Comparison of ENCODE assay signal across 19 cellular contexts in the genomic region with DNA sequence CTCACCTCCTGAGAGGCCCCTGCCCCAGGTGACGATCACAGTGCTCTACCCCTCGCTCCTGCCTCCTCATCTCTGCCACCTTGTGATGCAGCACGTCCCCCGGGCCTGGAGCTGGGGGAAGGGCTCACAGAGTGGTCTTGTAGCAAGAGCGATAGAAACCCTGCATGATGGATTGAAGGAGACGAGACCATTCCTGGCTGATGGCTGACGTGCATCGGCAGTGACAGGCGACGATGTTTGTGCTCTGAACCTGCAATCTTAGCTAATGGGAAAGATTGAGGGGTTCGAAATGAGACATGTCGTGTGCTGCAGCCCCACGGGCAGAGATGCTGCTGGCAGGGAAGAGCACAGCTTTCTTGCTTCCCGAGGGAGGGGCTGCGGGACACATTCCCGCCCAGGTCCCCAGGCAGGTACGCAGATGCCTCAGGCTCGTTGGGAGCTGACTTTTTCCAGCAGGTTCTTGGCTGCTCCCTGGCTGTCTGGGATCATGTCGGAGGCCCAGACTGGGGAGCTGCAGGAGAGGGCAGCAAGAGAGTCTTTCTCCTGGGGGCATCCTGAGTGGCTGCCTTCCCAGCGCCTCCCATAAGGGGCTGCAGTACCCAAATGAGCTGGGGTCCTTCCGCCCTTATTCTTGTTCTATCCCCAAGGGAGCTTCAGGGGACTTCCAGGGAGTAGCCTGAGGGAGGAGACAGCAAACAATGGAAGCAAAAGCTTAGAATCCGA. TPM values are rescaled to one million over a fixed set of nuclear protein-coding genes. Genes with fewer than 3 reads are reported as not detected.
A peak's percentile ranks its signal among the peaks of the same experiment; 100 is the strongest.
DNase-seq lines count a peak whose midpoint lies in the region; ATAC-seq and TF ChIP-seq lines count a peak whose summit lies in the region.
"Had no signal": no experiment of that assay in that cellular context is flagged by ENCODE, and none has a peak within 500 bp of the region (broad histone marks: within the 10 kb centered on the region; RNA-seq: fewer than 3 reads in every experiment).

No MANE protein-coding gene starts in this region.

- peak; percentile 53 for DNase-seq in WTC11 (ENCODE audit: low spot score)
- peak; percentile 74 for DNase-seq in retina
- DNase-seq in activated gamma-delta T cell treated with Interleukin-2 at 50 U/mL for 16 hours, result no peak
- DNase-seq: COR-L47, IMR-90, Karpas-422, MG63, NCI-H1092 treated with DMSO at 0.1 percent for 48 hours, NCI-H2171, NCI-H446, NCI-H774, PC-9, SW 1271 had no signal

- peaks cover 7% of the 10 kb centered on the region for H3K9me3 Mint-ChIP-seq in WTC11

- CTCF ChIA-PET in WTC11 (lab: Charles Lee), result interaction anchor here (0.7 to 3.0 kb wide), 16 partner anchors 8 to 404 kb away, joined by 3 to 19 read pairs (median 4); no protein-coding TSS in a partner anchor

- H3K36me3 ChIP-seq in HUES48 (ENCODE audit: control insufficient read depth, insufficient read depth, low read length) (no peaks in the 10 kb centered on the region), iPS-20b (ENCODE audit: insufficient read depth, low read depth, low read length) (no peaks in the 10 kb centered on the region)
- H3K36me3 ChIP-seq: MG63, SJSA1 had no signal

- no peaks in the 10 kb centered on the region for H3K36me3 Mint-ChIP-seq in WTC11

- POLR2A ChIA-PET in WTC11 (lab: Charles Lee), result no interaction called here

- 0 out of 2 replicates have a peak overlapping the region, but pooled peaks have one; percentile 15 for H3K4me3 ChIP-seq in HUES48 (ENCODE audit: low read depth, low read length)
- H3K4me3 ChIP-seq in iPS-20b (ENCODE audit: low read length), result peak overlapping the region; percentile 23; the same call in 1 of the 2 replicates
- H3K4me3 ChIP-seq: MG63, PC-9, SJSA1 had no signal

- H3K27ac ChIP-seq in HUES48 (ENCODE audit: low read depth, low read length), result peak overlapping the region; percentile 71
- H3K27ac ChIP-seq in iPS-20b (ENCODE audit: low read length), result no peak overlapping the region
- H3K27ac ChIP-seq: PC-9, SJSA1 had no signal

- H3K4me1 ChIP-seq in HUES48 (ENCODE audit: control insufficient read depth, insufficient read depth, low read length) (peaks cover 34% of the 10 kb centered on the region), iPS-20b (ENCODE audit: insufficient read depth, low read length) (peaks cover 19% of the 10 kb centered on the region)
- H3K4me1 ChIP-seq: SJSA1 had no signal

- H3K27ac Mint-ChIP-seq in WTC11, result peak overlapping the region; percentile 81

- no peak for TF ChIP-seq CTCF in WTC11 (IDR thresholded peaks at IDR 0.05)

- no peak overlapping the region for H3K9ac ChIP-seq in HUES48 (ENCODE audit: low read depth, low read length)
- H3K9ac ChIP-seq in iPS-20b (ENCODE audit: low read depth, low read length), result peak overlapping the region; percentile 18; the same call in 1 of the 2 replicates

- no peaks in the 10 kb centered on the region for H3K27me3 Mint-ChIP-seq in WTC11 (ENCODE audit: low read depth)

- peaks cover 57% of the 10 kb centered on the region for H3K4me1 Mint-ChIP-seq in WTC11

- H3K4me3 Mint-ChIP-seq in WTC11, result peak overlapping the region; percentile 22

- H3K27me3 ChIP-seq in HUES48 (ENCODE audit: control insufficient read depth, insufficient read depth, low read length) (peaks cover 5% of the 10 kb centered on the region; the same call in 1 of the 2 replicates), iPS-20b (ENCODE audit: insufficient read depth, low read length) (peaks cover 8% of the 10 kb centered on the region; the same call in 1 of the 2 replicates)
- H3K27me3 ChIP-seq: MG63, SJSA1 had no signal

- H3K9me3 ChIP-seq in HUES48 (ENCODE audit: control insufficient read depth, insufficient read depth, low read length) (no peaks in the 10 kb centered on the region), iPS-20b (ENCODE audit: insufficient read depth, low read depth, low read length) (no peaks in the 10 kb centered on the region)
- H3K9me3 ChIP-seq: MG63, SJSA1 had no signal

- peak; percentile 56 for ATAC-seq in WTC11
- ATAC-seq in HG03460 (IDR thresholded peaks at IDR 0.05; ENCODE audit: unreplicated experiment), result no peak
- no peak for ATAC-seq in HG03469 (IDR thresholded peaks at IDR 0.05; ENCODE audit: unreplicated experiment)
- ATAC-seq in HG03442 (IDR thresholded peaks at IDR 0.05; ENCODE audit: unreplicated experiment), result no peak

TF ChIP-seq in WTC11, 78 proteins besides CTCF, POLR2A, EP300 and RAD21 (continues in another document):
- TF ChIP-seq, protein P1, sequence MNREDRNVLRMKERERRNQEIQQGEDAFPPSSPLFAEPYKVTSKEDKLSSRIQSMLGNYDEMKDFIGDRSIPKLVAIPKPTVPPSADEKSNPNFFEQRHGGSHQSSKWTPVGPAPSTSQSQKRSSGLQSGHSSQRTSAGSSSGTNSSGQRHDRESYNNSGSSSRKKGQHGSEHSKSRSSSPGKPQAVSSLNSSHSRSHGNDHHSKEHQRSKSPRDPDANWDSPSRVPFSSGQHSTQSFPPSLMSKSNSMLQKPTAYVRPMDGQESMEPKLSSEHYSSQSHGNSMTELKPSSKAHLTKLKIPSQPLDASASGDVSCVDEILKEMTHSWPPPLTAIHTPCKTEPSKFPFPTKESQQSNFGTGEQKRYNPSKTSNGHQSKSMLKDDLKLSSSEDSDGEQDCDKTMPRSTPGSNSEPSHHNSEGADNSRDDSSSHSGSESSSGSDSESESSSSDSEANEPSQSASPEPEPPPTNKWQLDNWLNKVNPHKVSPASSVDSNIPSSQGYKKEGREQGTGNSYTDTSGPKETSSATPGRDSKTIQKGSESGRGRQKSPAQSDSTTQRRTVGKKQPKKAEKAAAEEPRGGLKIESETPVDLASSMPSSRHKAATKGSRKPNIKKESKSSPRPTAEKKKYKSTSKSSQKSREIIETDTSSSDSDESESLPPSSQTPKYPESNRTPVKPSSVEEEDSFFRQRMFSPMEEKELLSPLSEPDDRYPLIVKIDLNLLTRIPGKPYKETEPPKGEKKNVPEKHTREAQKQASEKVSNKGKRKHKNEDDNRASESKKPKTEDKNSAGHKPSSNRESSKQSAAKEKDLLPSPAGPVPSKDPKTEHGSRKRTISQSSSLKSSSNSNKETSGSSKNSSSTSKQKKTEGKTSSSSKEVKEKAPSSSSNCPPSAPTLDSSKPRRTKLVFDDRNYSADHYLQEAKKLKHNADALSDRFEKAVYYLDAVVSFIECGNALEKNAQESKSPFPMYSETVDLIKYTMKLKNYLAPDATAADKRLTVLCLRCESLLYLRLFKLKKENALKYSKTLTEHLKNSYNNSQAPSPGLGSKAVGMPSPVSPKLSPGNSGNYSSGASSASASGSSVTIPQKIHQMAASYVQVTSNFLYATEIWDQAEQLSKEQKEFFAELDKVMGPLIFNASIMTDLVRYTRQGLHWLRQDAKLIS (CRISPR knock-in tag; IDR thresholded peaks at IDR 0.05; ENCODE audit: borderline replicate concordance), result no peak
- TF ChIP-seq IRF2 (CRISPR knock-in tag; IDR thresholded peaks at IDR 0.05; ENCODE audit: borderline replicate concordance, low read depth) (no peak), GABPB1 (CRISPR knock-in tag; IDR thresholded peaks at IDR 0.05) (no peak), NR1H2 (CRISPR knock-in tag; IDR thresholded peaks at IDR 0.05) (no peak), HMGA2 (CRISPR knock-in tag; IDR thresholded peaks at IDR 0.05) (no peak), ZNF138 (CRISPR knock-in tag; conservative IDR thresholded peaks at IDR 0.05) (0 out of 2 replicates have a peak, but pooled peaks have one; percentile 21), ZNF317 (CRISPR knock-in tag; IDR thresholded peaks at IDR 0.05; ENCODE audit: borderline replicate concordance, low read depth) (no peak), PRDM15 (CRISPR knock-in tag; IDR thresholded peaks at IDR 0.05) (no peak), NFE2L1 (CRISPR knock-in tag; IDR thresholded peaks at IDR 0.05) (no peak), TP53 (CRISPR knock-in tag; IDR thresholded peaks at IDR 0.05) (no peak), USF1 (CRISPR knock-in tag; IDR thresholded peaks at IDR 0.05) (no peak)
- TF ChIP-seq, protein P2, sequence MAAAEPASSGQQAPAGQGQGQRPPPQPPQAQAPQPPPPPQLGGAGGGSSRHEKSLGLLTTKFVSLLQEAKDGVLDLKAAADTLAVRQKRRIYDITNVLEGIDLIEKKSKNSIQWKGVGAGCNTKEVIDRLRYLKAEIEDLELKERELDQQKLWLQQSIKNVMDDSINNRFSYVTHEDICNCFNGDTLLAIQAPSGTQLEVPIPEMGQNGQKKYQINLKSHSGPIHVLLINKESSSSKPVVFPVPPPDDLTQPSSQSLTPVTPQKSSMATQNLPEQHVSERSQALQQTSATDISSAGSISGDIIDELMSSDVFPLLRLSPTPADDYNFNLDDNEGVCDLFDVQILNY (CRISPR knock-in tag; IDR thresholded peaks at IDR 0.05), result 0 out of 2 replicates have a peak, but pooled peaks have one; percentile 24

RNA-seq across cellular contexts. Expression of gene GPATCH2L, which starts 38.7 kb away (rescaled TPM):
- 67.2 to 70.6 TPM (median 67.8 TPM) in 3 replicates for total RNA-seq in WTC11 (2021)
